ENCODE assay signal across 8 cellular contexts in the genomic region with DNA sequence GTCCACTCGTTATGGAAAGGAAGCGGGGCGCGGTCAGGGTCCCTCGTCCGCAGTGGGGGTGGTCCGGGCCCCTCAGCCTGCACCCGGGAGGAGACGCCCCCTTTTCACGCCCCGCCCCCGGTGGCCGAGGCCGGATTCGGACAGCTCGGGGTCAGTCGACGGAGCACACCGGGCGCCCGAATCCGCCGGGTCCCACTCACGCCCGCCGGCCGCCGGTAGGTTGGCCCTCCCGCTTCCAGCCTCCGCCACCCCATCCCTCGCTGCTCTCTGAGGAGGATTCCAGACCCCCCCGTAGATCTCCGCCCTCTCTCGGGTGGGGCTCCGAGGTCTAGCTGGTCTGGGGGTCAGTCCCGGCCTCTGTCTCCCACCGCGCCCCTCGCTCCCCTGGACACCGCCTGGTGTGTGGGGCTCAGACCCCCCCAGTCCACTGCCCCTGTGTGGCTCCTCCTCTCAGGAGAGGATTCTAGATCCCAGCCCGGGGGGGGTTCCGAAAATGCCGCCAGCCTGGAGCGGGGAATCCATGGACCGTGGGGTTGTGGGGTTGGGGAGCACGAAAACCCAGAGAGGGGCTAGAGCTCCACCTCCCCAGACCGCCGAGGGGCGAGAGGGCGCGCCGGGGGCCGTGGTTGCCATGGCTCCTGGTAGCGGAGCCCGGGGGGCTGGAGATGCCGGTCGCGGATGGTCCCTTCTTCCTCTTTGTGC. TPM values are rescaled to one million over a fixed set of nuclear protein-coding genes. Genes with fewer than 3 reads are reported as not detected.
A peak's percentile ranks its signal among the peaks of the same experiment; 100 is the strongest.
DNase-seq lines count a peak whose midpoint lies in the region; ATAC-seq and TF ChIP-seq lines count a peak whose summit lies in the region.

No MANE protein-coding gene starts in this region.

- peaks cover 5 to 9% (median 9%) of the 10 kb centered on the region in 3 donors for H3K4me1 Mint-ChIP-seq in naive B cell

- peaks cover 0 to 5% (median 0%) of the 10 kb centered on the region in 7 donors for H3K9me3 Mint-ChIP-seq in naive B cell

- peak in 1 of 2 experiments; percentile 62 for DNase-seq in HAP-1 (ENCODE audit: low spot score in 2 of 2)
- peak; percentile 19 for DNase-seq in colonic mucosa
- DNase-seq in naive B cell, result no peak
- DNase-seq in NCI-H2029 treated with DMSO at 0.1 percent for 48 hours (lab: John Stamatoyannopoulos, UW), result no peak
- no peak for DNase-seq in AML-193 (lab: John Stamatoyannopoulos, UW)
- DNase-seq in activated CD4-positive, CD25-positive, alpha-beta regulatory T cell (lab: John Stamatoyannopoulos, UW), result no peak

- peaks cover 0 to 8% of the 10 kb centered on the region in 2 donors for H3K36me3 Mint-ChIP-seq in naive B cell

- TF ChIP-seq CTCF in colonic mucosa (IDR thresholded peaks at IDR 0.05), result no peak

- peak overlapping the region in 5 of 6 donors; percentile 56 to 92 (median 78) for H3K27ac Mint-ChIP-seq in naive B cell

- peak overlapping the region; percentile 64 for H3K4me3 ChIP-seq in BLaER1
- peak overlapping the region; percentile 49 for H3K4me3 ChIP-seq in HAP-1
- peak overlapping the region; percentile 27 for H3K4me3 ChIP-seq in colonic mucosa

- H3K4me2 ChIP-seq in BLaER1, result peak overlapping the region; percentile 82

- H4K20me1 ChIP-seq in BLaER1, result no peaks in the 10 kb centered on the region; the same call in 1 of the 2 replicates

- H3K4me3 Mint-ChIP-seq in naive B cell, result peak overlapping the region; percentile 71 to 94 (median 90)

- H3K4me1 ChIP-seq in BLaER1 (peaks cover 12% of the 10 kb centered on the region), HAP-1 (peaks cover 3% of the 10 kb centered on the region; the same call in 1 of the 2 replicates), colonic mucosa (no peaks in the 10 kb centered on the region)

- H3K9ac ChIP-seq in BLaER1, result no peak overlapping the region
- peak overlapping the region in 1 of 2 donors; percentile 60 for H3K9ac ChIP-seq in colonic mucosa (ENCODE audit: low read depth in 2 of 2, low read length in 2 of 2)

- ATAC-seq in naive B cell (ENCODE audit: low read depth in 2 of 2) (peak; percentile 59 to 65), HG03378 (IDR thresholded peaks at IDR 0.05; ENCODE audit: unreplicated experiment) (no peak)

- H3K27me3 ChIP-seq in BLaER1 (peaks cover 54% of the 10 kb centered on the region), HAP-1 (ENCODE audit: low read depth) (peaks cover 8% of the 10 kb centered on the region), colonic mucosa (peaks cover 4% of the 10 kb centered on the region)

- H3K27me3 Mint-ChIP-seq in naive B cell, result peaks cover 10 to 34% (median 17%) of the 10 kb centered on the region in 3 donors

- intact Hi-C loops in colonic mucosa (cut with DNase I), result no loop called here

- H3K9me3 ChIP-seq in BLaER1 (peaks cover 19% of the 10 kb centered on the region), HAP-1 (no peaks in the 10 kb centered on the region), colonic mucosa (no peaks in the 10 kb centered on the region)

- H3K27ac ChIP-seq in BLaER1 (no peak overlapping the region), colonic mucosa (no peak overlapping the region)

- no peaks in the 10 kb centered on the region for H3K36me3 ChIP-seq in BLaER1
- no peaks in the 10 kb centered on the region for H3K36me3 ChIP-seq in HAP-1 (replicated peaks)
- H3K36me3 ChIP-seq in colonic mucosa, result no peaks in the 10 kb centered on the region

- in situ Hi-C loops in HAP-1 (cut with MboI; ENCODE audit: low sequenced_read_pairs), result no loop called here

RNA-seq across cellular contexts. Expression of a gene that starts 0.7 kb away (rescaled TPM):
- 1 to 10 TPM; 2.9 to 7.5 TPM for total RNA-seq in colonic mucosa
- polyA plus RNA-seq in naive B cell (ENCODE audit: low read depth in 6 of 6), result 10 to 100 TPM in 3 of 6 donors, 1 to 10 TPM in 3; 3.6 to 45.7 (median 17.1) TPM
